In genomic region chr11:75510011-75510595, GRCh38 we compare ENCODE assay signal across 1 cellular context.
TF ChIP-seq lines count a peak whose summit lies in the region.

No MANE protein-coding gene starts in this region.

TF ChIP-seq in IMR-90, 13 proteins besides CTCF, POLR2A, EP300 and RAD21:
- no peak for TF ChIP-seq CHD1 (IDR thresholded peaks at IDR 0.05; ENCODE audit: low read depth, low read length)
